19 cellular contexts compared by ENCODE assay signal in genomic region chr2:200161458-200161857, GRCh38.
DNase-seq lines count a peak whose midpoint lies in the region; ATAC-seq, FAIRE-seq and TF ChIP-seq lines count a peak whose summit lies in the region.
"Had no signal": no experiment of that assay in that cellular context is flagged by ENCODE, and none has a peak within 500 bp of the region (broad histone marks: within the 10 kb centered on the region; RNA-seq: fewer than 3 reads in every experiment).

No MANE protein-coding gene starts in this region.

- H3K18ac ChIP-seq in H1 (ENCODE audit: extremely low read depth, low read length): no peak overlapping the region; the same call in 1 of the 2 replicates

- H3K4me3 Mint-ChIP-seq in activated T-helper 17 cell treated with anti-CD3 and anti-CD28 coated beads, Interleukin-2, amount 50 U/mL, for 72 hours: no peak overlapping the region
- H3K4me3 Mint-ChIP-seq: B cell; CD4-positive, alpha-beta T cell had no signal

- no peak for ATAC-seq in activated T-helper 17 cell treated with anti-CD3 and anti-CD28 coated beads, Interleukin-2, amount 50 U/mL, for 72 hours (replicated peaks)
- no peak for ATAC-seq in GM18907 (IDR thresholded peaks at IDR 0.05; ENCODE audit: unreplicated experiment)
- ATAC-seq: GM12878 had no signal

- POLR2A ChIA-PET in H1 (lab: Charles Lee; ENCODE audit: partially characterized antibody): no interaction called here

- H3K9me3 ChIP-seq in HUES48 (ENCODE audit: control insufficient read depth, insufficient read depth, low read length) (peaks cover 6% of the 10 kb centered on the region; the same call in 1 of the 2 replicates), H1 (ENCODE audit: insufficient read depth in 2 of 2, low read depth in 1 of 2, low read length in 1 of 2) (peaks cover 4 to 5% of the 10 kb centered on the region in 2 experiments; a peak in 1 of 4 replicates), MM.1S (replicated peaks; ENCODE audit: insufficient read depth, low read length) (no peaks in the 10 kb centered on the region)
- H3K9me3 ChIP-seq: HAP-1 had no signal

- TF ChIP-seq RAD21 in H1 (IDR thresholded peaks at IDR 0.05 in 1 of 2, conservative IDR thresholded peaks at IDR 0.05 in 1 of 2; ENCODE audit: low read depth in 2 of 2, low read length in 2 of 2): no peak

- H3K56ac ChIP-seq in H1 (replicated peaks; ENCODE audit: insufficient read length, low read depth, low read length): no peak overlapping the region

- no peak overlapping the region for H3K14ac ChIP-seq in H1 (ENCODE audit: insufficient read length)

- no peaks in the 10 kb centered on the region for H3K23me2 ChIP-seq in H1 (ENCODE audit: low read depth, low read length)

- H3F3A ChIP-seq in MM.1S (ENCODE audit: insufficient read depth, low read length): no peaks in the 10 kb centered on the region

- H3K79me2 ChIP-seq in H1 (ENCODE audit: control insufficient read depth in 1 of 2, insufficient read depth in 2 of 2, low read length in 2 of 2): no peaks in the 10 kb centered on the region
- H3K79me2 ChIP-seq in MM.1S (ENCODE audit: low read length): no peaks in the 10 kb centered on the region

- no peak overlapping the region for H3K4me3 ChIP-seq in HUES48 (ENCODE audit: low read depth, low read length)
- no peak overlapping the region for H3K4me3 ChIP-seq in H1 (ENCODE audit: extremely low read depth in 1 of 4, insufficient read depth in 2 of 4, low read depth in 3 of 4, low read length in 4 of 4)
- H3K4me3 ChIP-seq in MM.1S (ENCODE audit: low read length): no peak overlapping the region
- H3K4me3 ChIP-seq: GM12878, GM23248, HAP-1 had no signal

- TF ChIP-seq POLR2A in H1 (IDR thresholded peaks at IDR 0.05; ENCODE audit: control extremely low read depth in 1 of 2, low read depth in 2 of 2, low read length in 2 of 2): no peak

- no peaks in the 10 kb centered on the region for H4K20me1 ChIP-seq in H1 (replicated peaks in 1 of 2; ENCODE audit: control insufficient read depth in 1 of 2, insufficient read depth in 2 of 2, low read length in 2 of 2)
- no peaks in the 10 kb centered on the region for H4K20me1 ChIP-seq in MM.1S (ENCODE audit: insufficient read depth, low read length)

- H2AFZ ChIP-seq in H1 (ENCODE audit: low read length) (no peak overlapping the region), MM.1S (ENCODE audit: low read length) (no peak overlapping the region)
- H2AFZ ChIP-seq: GM23248 had no signal

- H2BK120ac ChIP-seq in H1 (replicated peaks; ENCODE audit: low read depth, low read length): no peak overlapping the region

- H2BK5ac ChIP-seq in H1 (ENCODE audit: low read depth, low read length): no peak overlapping the region

- H4K8ac ChIP-seq in H1 (ENCODE audit: extremely low read depth, insufficient read depth, low read length): no peak overlapping the region

- H3K79me1 ChIP-seq in H1 (ENCODE audit: low read depth, low read length): no peaks in the 10 kb centered on the region

- no peaks in the 10 kb centered on the region for H3K36me3 ChIP-seq in HUES48 (ENCODE audit: control insufficient read depth, insufficient read depth, low read length)
- peaks cover 0 to 5% (median 0%) of the 10 kb centered on the region in 4 experiments; a peak in 1 of 8 replicates for H3K36me3 ChIP-seq in H1 (ENCODE audit: control insufficient read depth in 2 of 4, insufficient read depth in 4 of 4, low read length in 3 of 4)
- no peaks in the 10 kb centered on the region for H3K36me3 ChIP-seq in MM.1S (replicated peaks; ENCODE audit: insufficient read depth, low read length)
- H3K36me3 ChIP-seq: HAP-1 had no signal

- H3K9ac ChIP-seq in HUES48 (ENCODE audit: low read depth, low read length) (no peak overlapping the region), H1 (replicated peaks in 1 of 4; ENCODE audit: extremely low read depth in 1 of 4, low read depth in 3 of 4, low read length in 3 of 4) (no peak overlapping the region), MM.1S (ENCODE audit: low read length) (no peak overlapping the region)
- H3K9ac ChIP-seq: GM23248 had no signal

- H3K4me1 Mint-ChIP-seq in activated T-helper 17 cell treated with anti-CD3 and anti-CD28 coated beads, Interleukin-2, amount 50 U/mL, for 72 hours: no peaks in the 10 kb centered on the region
- H3K4me1 Mint-ChIP-seq: B cell had no signal

- no peak overlapping the region for H2BK20ac ChIP-seq in H1 (ENCODE audit: low read length)

- no peak for TF ChIP-seq EP300 in H1 (IDR thresholded peaks at IDR 0.05; ENCODE audit: borderline replicate concordance in 1 of 2, low read depth in 2 of 2, low read length in 2 of 2)

- H2BK12ac ChIP-seq in H1 (ENCODE audit: low read depth, low read length): no peak overlapping the region

- WGBS in H1 (ENCODE audit: extremely low coverage in 1 of 2, insufficient coverage in 1 of 2, insufficient read length in 1 of 2, insufficient replicate concordance in 2 of 2, low coverage in 1 of 2, low lambda C conversion rate in 2 of 2, missing lambda C conversion rate in 1 of 2), 2 experiments: 83% methylated on average over 3 of the region's 3 CpGs; no CpG with 5 or more reads in 1 of the 2 experiments

- no peak overlapping the region for H3K23ac ChIP-seq in H1 (ENCODE audit: insufficient read length)

- H3K27me3 ChIP-seq in HUES48 (ENCODE audit: control insufficient read depth, insufficient read depth, low read length) (no peaks in the 10 kb centered on the region), H1 (replicated peaks in 1 of 4; ENCODE audit: control insufficient read depth in 3 of 4, extremely low read depth in 1 of 4, insufficient read depth in 3 of 4, low read length in 3 of 4) (no peaks in the 10 kb centered on the region), MM.1S (replicated peaks; ENCODE audit: insufficient read depth, low read length) (no peaks in the 10 kb centered on the region)

- no peak overlapping the region for H4K5ac ChIP-seq in H1 (ENCODE audit: insufficient read length, low read depth, low read length)

- no peak overlapping the region for H3K4me2 ChIP-seq in H1 (ENCODE audit: insufficient read depth in 1 of 2, low read depth in 2 of 2, low read length in 2 of 2)
- H3K4me2 ChIP-seq in MM.1S (ENCODE audit: low read depth, low read length): no peak overlapping the region

- H3K27ac ChIP-seq in HUES48 (ENCODE audit: low read depth, low read length) (peak overlapping the region; percentile 30), H1 (ENCODE audit: low read depth, low read length) (no peak overlapping the region), MM.1S (ENCODE audit: low read length) (no peak overlapping the region)
- H3K27ac ChIP-seq: GM23248 had no signal

- CTCF ChIA-PET in H1 (lab: Charles Lee; ENCODE audit: partially characterized antibody): interaction anchor here (0.6 to 1.0 kb wide), 2 partner anchors 10 to 249 kb away, joined by 3 to 5 read pairs; no protein-coding TSS in a partner anchor

- FAIRE-seq in H1 (lab: Jason Lieb, UNC): no peak
- FAIRE-seq: GM12878, GM18507, HTR-8/SVneo had no signal

- H3K36me3 Mint-ChIP-seq in activated T-helper 17 cell treated with anti-CD3 and anti-CD28 coated beads, Interleukin-2, amount 50 U/mL, for 72 hours (ENCODE audit: low read depth): no peaks in the 10 kb centered on the region

- no peak overlapping the region for H3K27ac Mint-ChIP-seq in activated T-helper 17 cell treated with anti-CD3 and anti-CD28 coated beads, Interleukin-2, amount 50 U/mL, for 72 hours
- H3K27ac Mint-ChIP-seq: B cell; CD4-positive, alpha-beta T cell had no signal

- peaks cover 4% of the 10 kb centered on the region for H3K27me3 Mint-ChIP-seq in activated T-helper 17 cell treated with anti-CD3 and anti-CD28 coated beads, Interleukin-2, amount 50 U/mL, for 72 hours
- H3K27me3 Mint-ChIP-seq: B cell; CD4-positive, alpha-beta T cell had no signal

- no peak overlapping the region for H3K4ac ChIP-seq in H1 (replicated peaks; ENCODE audit: insufficient read length, low read depth, low read length)

- no peaks in the 10 kb centered on the region for H3K9me2 ChIP-seq in MM.1S (replicated peaks; ENCODE audit: insufficient read depth, low read length)

- TF ChIP-seq CTCF in H1 (IDR thresholded peaks at IDR 0.05; ENCODE audit: control extremely low read depth in 1 of 3, insufficient read depth in 1 of 3, low read depth in 1 of 3, low read length in 3 of 3) (no peak), MM.1S (IDR thresholded peaks at IDR 0.05; ENCODE audit: low read length) (no peak)

- H3K9me3 Mint-ChIP-seq in activated T-helper 17 cell treated with anti-CD3 and anti-CD28 coated beads, Interleukin-2, amount 50 U/mL, for 72 hours: peaks cover 6% of the 10 kb centered on the region

- no peak overlapping the region for H2BK15ac ChIP-seq in H1 (ENCODE audit: low read length)

- peaks cover 15% of the 10 kb centered on the region for H3K4me1 ChIP-seq in HUES48 (ENCODE audit: control insufficient read depth, insufficient read depth, low read length)
- H3K4me1 ChIP-seq in H1 (replicated peaks in 1 of 4; ENCODE audit: control insufficient read depth in 3 of 4, insufficient read depth in 4 of 4, low read length in 3 of 4): peaks cover 0 to 16% (median 4%) of the 10 kb centered on the region in 4 experiments; a peak in 3 of 7 replicates
- H3K4me1 ChIP-seq in MM.1S (ENCODE audit: low read length): no peaks in the 10 kb centered on the region
- H3K4me1 ChIP-seq: HAP-1 had no signal

- H4K91ac ChIP-seq in H1 (replicated peaks; ENCODE audit: insufficient read length, low read length): no peak overlapping the region

- no peak overlapping the region; the same call in 1 of the 2 replicates for H2AK5ac ChIP-seq in H1 (ENCODE audit: low read depth, low read length)

- DNase-seq in ELF-1 (ENCODE audit: low read depth, low spot score) (peak; percentile 29), H1 (ENCODE audit: low read depth in 1 of 2, low spot score in 2 of 2) (no peak), left kidney (ENCODE audit: low read depth, low spot score) (peak; percentile 16), MM.1S (no peak), AG20443 (ENCODE audit: low spot score) (no peak)
- DNase-seq: ACHN; C1 segment of cervical spinal cord; Calu3; CD4-positive, alpha-beta T cell; DMS 273 treated with DMSO at 0.1 percent for 48 hours; GM23248 had no signal

TF ChIP-seq in H1, 55 proteins besides CTCF, POLR2A, EP300 and RAD21:
- TF ChIP-seq POU5F1 (IDR thresholded peaks at IDR 0.05; ENCODE audit: low read depth, low read length) (peak; percentile 71; the same call in 1 of the 2 replicates), RFX5 (IDR thresholded peaks at IDR 0.05; ENCODE audit: borderline replicate concordance, low read depth, low read length) (no peak), JUND (IDR thresholded peaks at IDR 0.05; ENCODE audit: low read length) (0 out of 2 replicates have a peak, but pooled peaks have one; percentile 49), TEAD4 (IDR thresholded peaks at IDR 0.05; ENCODE audit: low read depth, low read length) (peak; percentile 64; the same call in 1 of the 2 replicates), RXRA (IDR thresholded peaks at IDR 0.05; ENCODE audit: insufficient read depth, low read depth, low read length) (no peak)

Comparison
In these comparisons a context has a peak if more than half of its experiments do, and no peak if none do; other contexts are left out.
1. DNase-seq: peak in ELF-1 (single experiment) and left kidney (single experiment); none in H1 (0 of 2), MM.1S (single experiment) and AG20443 (single experiment).